ENCODE assay signal across 21 cellular contexts in genomic region chr5:30749971-30750370, GRCh38.
DNase-seq lines count a peak whose midpoint lies in the region; ATAC-seq, FAIRE-seq and TF ChIP-seq lines count a peak whose summit lies in the region.
"Had no signal": no experiment of that assay in that cellular context is flagged by ENCODE, and none has a peak within 500 bp of the region (broad histone marks: within the 10 kb centered on the region; RNA-seq: fewer than 3 reads in every experiment).

No MANE protein-coding gene starts in this region.

- H3K36me3 Mint-ChIP-seq in nephron progenitor cell (ENCODE audit: low read depth) = no peaks in the 10 kb centered on the region
- H3K36me3 Mint-ChIP-seq: CD4-positive, CD25-positive, alpha-beta regulatory T cell had no signal

- no peak overlapping the region for H3K27ac ChIP-seq in brain microvascular endothelial cell
- H3K27ac ChIP-seq: HL-60, PC-9 had no signal

- no peak for FAIRE-seq in RCC 7860 (lab: Jason Lieb, UNC)
- FAIRE-seq: GM12891, H1 had no signal

- no peak for ATAC-seq in GM19455 (IDR thresholded peaks at IDR 0.05; ENCODE audit: unreplicated experiment)
- ATAC-seq: SK-N-SH treated with all-trans-retinoic acid at 6 μM for 48 hours had no signal

- TF ChIP-seq CTCF in brain microvascular endothelial cell (IDR thresholded peaks at IDR 0.05; ENCODE audit: low read depth, low read length, missing control alignments) (no peak), nephron progenitor cell (IDR thresholded peaks at IDR 0.05) (no peak)

- H3K27me3 ChIP-seq in brain microvascular endothelial cell (replicated peaks) = no peaks in the 10 kb centered on the region

- H3K4me1 Mint-ChIP-seq in nephron progenitor cell = no peaks in the 10 kb centered on the region
- H3K4me1 Mint-ChIP-seq: CD4-positive, CD25-positive, alpha-beta regulatory T cell had no signal

- H3K9me3 Mint-ChIP-seq in nephron progenitor cell = no peaks in the 10 kb centered on the region

- no peak overlapping the region for H3K4me3 ChIP-seq in brain microvascular endothelial cell (ENCODE audit: low read depth, low read length)
- H3K4me3 ChIP-seq: PC-9 had no signal

- DNase-seq in HS-27A (ENCODE audit: low read depth) (peak; percentile 58), RCC 7860 (ENCODE audit: low spot score) (peak; percentile 26), brain microvascular endothelial cell (peak; percentile 48), kidney tubule cell (ENCODE audit: low spot score) (peak; percentile 64), cortex of kidney (lab: John Stamatoyannopoulos, UW) (no peak), NCI-H345 treated with DMSO at 0.1 percent for 48 hours (lab: John Stamatoyannopoulos, UW; ENCODE audit: unreplicated experiment) (no peak), nephron progenitor cell (no peak)
- DNase-seq: CD4-positive, CD25-positive, alpha-beta regulatory T cell; DMS79; Kasumi-1; NCI-H1417 treated with DMSO at 0.1 percent for 48 hours; NCI-H2029; NCI-H2227 treated with DMSO at 0.1 percent for 48 hours; NCI-H69; PC-9; SHP77 had no signal

- H3K4me3 Mint-ChIP-seq in nephron progenitor cell = no peak overlapping the region
- H3K4me3 Mint-ChIP-seq: CD4-positive, CD25-positive, alpha-beta regulatory T cell had no signal

- H3K27ac Mint-ChIP-seq in nephron progenitor cell = no peak overlapping the region
- H3K27ac Mint-ChIP-seq: CD4-positive, CD25-positive, alpha-beta regulatory T cell had no signal

- H3K27me3 Mint-ChIP-seq in nephron progenitor cell (ENCODE audit: low read depth, poor library complexity) = no peaks in the 10 kb centered on the region
- H3K27me3 Mint-ChIP-seq: CD4-positive, CD25-positive, alpha-beta regulatory T cell had no signal

- no peaks in the 10 kb centered on the region for H3K36me3 ChIP-seq in brain microvascular endothelial cell (replicated peaks)

- in situ Hi-C loops in brain microvascular endothelial cell (cut with HindIII; ENCODE audit: low pct_ligation_motif_present, low sequenced_read_pairs) = no loop called here

Comparison
In these comparisons a context has a peak if more than half of its experiments do, and no peak if none do; other contexts are left out.
1. DNase-seq: peak in HS-27A (single experiment), RCC 7860 (single experiment), brain microvascular endothelial cell (single experiment) and kidney tubule cell (single experiment); none in cortex of kidney (single experiment), NCI-H345 treated with DMSO at 0.1 percent for 48 hours (single experiment) and nephron progenitor cell (single experiment).